ENCODE assay signal across 7 cellular contexts in genomic region chr5:112142769-112143270, GRCh38.
A peak's percentile ranks its signal among the peaks of the same experiment; 100 is the strongest.
DNase-seq lines count a peak whose midpoint lies in the region; ATAC-seq and TF ChIP-seq lines count a peak whose summit lies in the region.

No MANE protein-coding gene starts in this region.

- TF ChIP-seq CTCF in astrocyte of the spinal cord (IDR thresholded peaks at IDR 0.05; ENCODE audit: low read depth, low read length) (no peak), omental fat pad (IDR thresholded peaks at IDR 0.05) (no peak)

- no peak overlapping the region for H3K4me3 ChIP-seq in astrocyte of the spinal cord (ENCODE audit: low read depth, low read length)

- DNase-seq in astrocyte of the spinal cord (ENCODE audit: low read depth, low spot score) (peak; percentile 42), omental fat pad (ENCODE audit: low spot score) (no peak)
- no peak for DNase-seq in stimulated activated CD4-positive, alpha-beta T cell treated with anti-CD3 and anti-CD28 coated beads, Interleukin-2, amount 100 ng/mL, for 24 hours

- in situ Hi-C loops in astrocyte of the spinal cord (cut with HindIII; ENCODE audit: low sequenced_read_pairs) = no loop called here

- ATAC-seq in GM19023 (IDR thresholded peaks at IDR 0.05; ENCODE audit: unreplicated experiment) (peak; percentile 44), HG03159 (IDR thresholded peaks at IDR 0.05; ENCODE audit: unreplicated experiment) (peak; percentile 34), omental fat pad (ENCODE audit: low FRiP score) (peak; percentile 49), GM18519 (IDR thresholded peaks at IDR 0.05; ENCODE audit: low FRiP score, unreplicated experiment) (no peak), HG03378 (IDR thresholded peaks at IDR 0.05; ENCODE audit: unreplicated experiment) (no peak)

Comparison
In these comparisons a context has a peak if more than half of its experiments do, and no peak if none do; other contexts are left out.
1. ATAC-seq: peak in GM19023 (single experiment), HG03159 (single experiment) and omental fat pad (single experiment); none in GM18519 (single experiment) and HG03378 (single experiment).